ENCODE assay signal across 8 cellular contexts in the genomic region with DNA sequence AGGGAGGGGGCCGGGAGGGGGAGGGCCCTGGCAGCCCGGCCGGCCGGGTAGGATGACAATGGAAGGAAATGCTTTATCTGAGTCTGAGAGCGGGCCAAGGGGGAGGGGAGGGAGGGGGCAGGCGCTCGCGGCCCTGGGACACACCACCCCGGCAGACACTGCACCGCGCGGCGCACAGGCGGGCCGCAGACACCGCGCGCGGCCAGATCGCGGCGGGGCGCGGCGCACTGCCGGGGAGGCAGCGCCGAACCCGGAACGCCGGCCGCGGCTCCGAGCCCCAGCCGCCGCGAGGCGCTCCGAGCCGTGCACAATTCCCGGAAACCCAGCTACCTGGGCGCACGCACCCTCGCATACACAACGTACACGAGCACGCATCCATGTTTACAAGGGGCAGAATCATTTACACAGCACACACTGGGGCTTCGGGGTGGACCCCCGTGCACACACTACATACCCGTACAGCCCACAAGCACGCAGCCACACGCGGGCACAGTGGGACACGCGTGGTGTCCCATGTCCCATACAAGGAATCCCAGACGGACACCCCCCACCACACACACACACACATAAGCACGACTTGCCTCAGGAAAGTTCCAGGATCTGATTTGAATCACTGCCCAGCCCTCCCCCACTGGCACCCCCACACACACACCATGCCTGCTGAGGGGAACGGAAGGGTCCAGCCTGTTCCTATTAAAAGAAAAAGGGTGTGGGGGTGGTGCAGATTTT. TPM values are rescaled to one million over a fixed set of nuclear protein-coding genes. Genes with fewer than 3 reads are reported as not detected.
A peak's percentile ranks its signal among the peaks of the same experiment; 100 is the strongest.
DNase-seq lines count a peak whose midpoint lies in the region; ATAC-seq and TF ChIP-seq lines count a peak whose summit lies in the region.

TSS of gene HDAC7 (minus strand) at position 2 of the 729 bp plus-strand sequence. CDS start 118 bp downstream, outside the sequence.

- H3K79me2 ChIP-seq in hepatocyte: peaks cover 61% of the 10 kb centered on the region

- peak within 1 kb of the TSS; percentile 91 to 98 (median 96) for H3K27ac ChIP-seq in BLaER1 treated with 17β-estradiol and CSF1 and Interleukin-3, amounts not matched to agents 10 nM and 100 nM
- H3K27ac ChIP-seq in KOPT-K1 (ENCODE audit: low read depth, low read length, poor library complexity, severe bottlenecking) (peak within 1 kb of the TSS; percentile 93), hepatocyte (peak within 1 kb of the TSS; percentile 98)

- no peaks in the 10 kb centered on the region for H3K27me3 ChIP-seq in BLaER1 treated with 17β-estradiol and CSF1 and Interleukin-3, amounts not matched to agents 10 nM and 100 nM
- H3K27me3 ChIP-seq in hepatocyte: no peaks in the 10 kb centered on the region

- peak within 1 kb of the TSS; percentile 44 for H2AFZ ChIP-seq in hepatocyte

- no peaks in the 10 kb centered on the region for H3K9me2 ChIP-seq in hepatocyte (replicated peaks; ENCODE audit: insufficient read depth)

- TF ChIP-seq CTCF in astrocyte of the spinal cord (IDR thresholded peaks at IDR 0.05; ENCODE audit: low read depth, low read length) (no peak), hepatocyte (IDR thresholded peaks at IDR 0.05; ENCODE audit: poor library complexity) (no peak)

- H3K36me3 ChIP-seq in BLaER1 treated with 17β-estradiol and CSF1 and Interleukin-3, amounts not matched to agents 10 nM and 100 nM: peaks cover 0 to 25% (median 6%) of the 10 kb centered on the region in 11 experiments; a peak in 10 of 22 replicates
- H3K36me3 ChIP-seq in KOPT-K1 (ENCODE audit: insufficient read depth, low read length): peaks cover 12% of the 10 kb centered on the region; the same call in 1 of the 2 replicates
- no peaks in the 10 kb centered on the region for H3K36me3 ChIP-seq in hepatocyte (replicated peaks; ENCODE audit: insufficient read depth, low read depth)

- H3K4me3 ChIP-seq in BLaER1 treated with 17β-estradiol and CSF1 and Interleukin-3, amounts not matched to agents 10 nM and 100 nM: peak within 1 kb of the TSS; percentile 83 to 92 (median 88)
- H3K4me3 ChIP-seq in astrocyte of the spinal cord (ENCODE audit: low read depth, low read length): peak within 1 kb of the TSS; percentile 71
- peak within 1 kb of the TSS; percentile 51 for H3K4me3 ChIP-seq in hepatocyte

- H4K20me1 ChIP-seq in BLaER1 treated with 17β-estradiol and CSF1 and Interleukin-3, amounts not matched to agents 10 nM and 100 nM: peaks cover 0 to 40% (median 27%) of the 10 kb centered on the region in 11 experiments; a peak in 15 of 22 replicates
- H4K20me1 ChIP-seq in hepatocyte (ENCODE audit: insufficient read depth, poor library complexity, severe bottlenecking): peaks cover 2% of the 10 kb centered on the region

- peaks cover 79 to 86% (median 81%) of the 10 kb centered on the region in 10 experiments for H3K4me1 ChIP-seq in BLaER1 treated with 17β-estradiol and CSF1 and Interleukin-3, amounts not matched to agents 10 nM and 100 nM
- peaks cover 53% of the 10 kb centered on the region for H3K4me1 ChIP-seq in hepatocyte (ENCODE audit: insufficient read depth)

- peak within 1 kb of the TSS; percentile 91 to 98 (median 96) for H3K9ac ChIP-seq in BLaER1 treated with 17β-estradiol and CSF1 and Interleukin-3, amounts not matched to agents 10 nM and 100 nM

- ATAC-seq in GM19397 (IDR thresholded peaks at IDR 0.05; ENCODE audit: unreplicated experiment) (peak; percentile 36), GM21367 (IDR thresholded peaks at IDR 0.05; ENCODE audit: unreplicated experiment) (no peak)

- under 1% methylated on average over 31 of the region's 58 CpGs for WGBS in hepatocyte (ENCODE audit: low lambda C conversion rate, missing lambda C conversion rate)

- DNase-seq in T-helper 22 cell (ENCODE audit: low read depth) (peak; percentile 69), astrocyte of the spinal cord (ENCODE audit: low read depth, low spot score) (peak; percentile 91), hepatocyte (ENCODE audit: low spot score) (peak; percentile 91), renal cortical epithelial cell (ENCODE audit: low read depth) (no peak)

- peak within 1 kb of the TSS; percentile 92 to 100 (median 99) for H3K4me2 ChIP-seq in BLaER1 treated with 17β-estradiol and CSF1 and Interleukin-3, amounts not matched to agents 10 nM and 100 nM
- H3K4me2 ChIP-seq in hepatocyte: peak within 1 kb of the TSS; percentile 95

- in situ Hi-C loops in astrocyte of the spinal cord (cut with HindIII; ENCODE audit: low sequenced_read_pairs): no loop called here

- no peaks in the 10 kb centered on the region for H3K9me3 ChIP-seq in BLaER1 treated with 17β-estradiol and CSF1 and Interleukin-3, amounts not matched to agents 10 nM and 100 nM (replicated peaks in 1 of 11)
- H3K9me3 ChIP-seq in KOPT-K1 (ENCODE audit: insufficient read depth, low read length, poor library complexity, severe bottlenecking): no peaks in the 10 kb centered on the region
- H3K9me3 ChIP-seq in hepatocyte (ENCODE audit: low read depth): no peaks in the 10 kb centered on the region

RNA-seq across cellular contexts. Expression of gene HDAC7, which starts in this region (rescaled TPM):
- total RNA-seq in hepatocyte: 17.9 and 19.0 TPM in 2 replicates
- 41.2 and 45.5 TPM in 2 replicates for polyA plus RNA-seq in hepatocyte
- total RNA-seq in renal cortical epithelial cell: 16.8 and 56.4 TPM in 2 replicates
